In the genomic region with DNA sequence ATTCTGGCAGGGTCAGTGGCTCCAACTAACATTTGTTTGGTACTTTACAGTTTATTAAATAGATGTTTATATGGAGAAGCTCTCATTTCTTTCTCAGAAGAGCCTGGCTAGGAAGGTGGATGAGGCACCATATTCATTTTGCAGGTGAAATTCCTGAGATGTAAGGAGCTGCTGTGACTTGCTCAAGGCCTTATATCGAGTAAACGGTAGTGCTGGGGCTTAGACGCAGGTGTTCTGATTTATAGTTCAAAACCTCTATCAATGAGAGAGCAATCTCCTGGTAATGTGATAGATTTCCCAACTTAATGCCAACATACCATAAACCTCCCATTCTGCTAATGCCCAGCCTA, we compare ENCODE assay signal across 11 cellular contexts. TPM values are rescaled to one million over a fixed set of nuclear protein-coding genes. Genes with fewer than 3 reads are reported as not detected.
DNase-seq lines count a peak whose midpoint lies in the region; ATAC-seq and TF ChIP-seq lines count a peak whose summit lies in the region.
"Had no signal": no experiment of that assay in that cellular context is flagged by ENCODE, and none has a peak within 500 bp of the region (broad histone marks: within the 10 kb centered on the region; RNA-seq: fewer than 3 reads in every experiment).

No MANE protein-coding gene starts in this region.

- no peaks in the 10 kb centered on the region for H3K9me3 Mint-ChIP-seq in IgD-negative memory B cell

- TF ChIP-seq CTCF in psoas muscle (IDR thresholded peaks at IDR 0.05): no peak

- H3K36me3 Mint-ChIP-seq in IgD-negative memory B cell: no peaks in the 10 kb centered on the region

- peak overlapping the region in 9 of 11 experiments; percentile 21 to 77 (median 52); a peak in 15 of 22 replicates for H3K9ac ChIP-seq in BLaER1 treated with 17β-estradiol and CSF1 and Interleukin-3, amounts not matched to agents 10 nM and 100 nM

- peaks cover 2% of the 10 kb centered on the region for H3K27me3 Mint-ChIP-seq in IgD-negative memory B cell

- peak overlapping the region in 10 of 11 experiments; percentile 4 to 100 (median 100); a peak in 19 of 22 replicates for H3K27ac ChIP-seq in BLaER1 treated with 17β-estradiol and CSF1 and Interleukin-3, amounts not matched to agents 10 nM and 100 nM
- H3K27ac ChIP-seq in effector memory CD4-positive, alpha-beta T cell (ENCODE audit: insufficient read depth, low read length, poor library complexity, severe bottlenecking): peak overlapping the region; percentile 99
- peak overlapping the region; percentile 66 for H3K27ac ChIP-seq in psoas muscle
- H3K27ac ChIP-seq: epithelial cell of prostate had no signal

- intact Hi-C loops in psoas muscle (cut with DNase I): no loop called here

- H3K4me1 Mint-ChIP-seq in IgD-negative memory B cell: peaks cover 36 to 48% (median 43%) of the 10 kb centered on the region in 3 donors

- H3K9me3 ChIP-seq in BLaER1 treated with 17β-estradiol and CSF1 and Interleukin-3, amounts not matched to agents 10 nM and 100 nM (replicated peaks in 1 of 11): no peaks in the 10 kb centered on the region
- no peaks in the 10 kb centered on the region for H3K9me3 ChIP-seq in effector memory CD4-positive, alpha-beta T cell (ENCODE audit: control insufficient read depth, low read length)
- no peaks in the 10 kb centered on the region for H3K9me3 ChIP-seq in psoas muscle

- whole genome bisulfite sequencing in psoas muscle, 3 donors: 85 to 87% (median 86%) methylated on average over 3 of the region's 3 CpGs

- peak overlapping the region in 2 of 3 donors; percentile 19 to 89 for H3K27ac Mint-ChIP-seq in IgD-negative memory B cell
- H3K27ac Mint-ChIP-seq: progenitor cell of endocrine pancreas had no signal

- DNase-seq in effector memory CD4-positive, alpha-beta T cell: no peak
- no peak for DNase-seq in psoas muscle
- DNase-seq in NCI-H187 (lab: John Stamatoyannopoulos, UW): no peak
- no peak for DNase-seq in NCI-H345 treated with DMSO at 0.1 percent for 48 hours (lab: John Stamatoyannopoulos, UW; ENCODE audit: unreplicated experiment)
- DNase-seq in NCI-H2227 treated with DMSO at 0.1 percent for 48 hours (lab: John Stamatoyannopoulos, UW): no peak
- no peak for DNase-seq in NCI-H187 treated with DMSO at 0.1 percent for 48 hours (lab: John Stamatoyannopoulos, UW)
- DNase-seq: NCI-H146 had no signal

- H3K4me3 ChIP-seq in BLaER1 treated with 17β-estradiol and CSF1 and Interleukin-3, amounts not matched to agents 10 nM and 100 nM: no peak overlapping the region
- H3K4me3 ChIP-seq in effector memory CD4-positive, alpha-beta T cell (ENCODE audit: insufficient read depth, low read depth, low read length, poor library complexity, severe bottlenecking): peak overlapping the region; percentile 9
- H3K4me3 ChIP-seq in psoas muscle: no peak overlapping the region

- H3K36me3 ChIP-seq in BLaER1 treated with 17β-estradiol and CSF1 and Interleukin-3, amounts not matched to agents 10 nM and 100 nM: peaks cover 0 to 87% (median 18%) of the 10 kb centered on the region in 11 experiments; a peak in 12 of 22 replicates
- H3K36me3 ChIP-seq in effector memory CD4-positive, alpha-beta T cell (ENCODE audit: control insufficient read depth, insufficient read depth, low read length): peaks cover 81% of the 10 kb centered on the region
- no peaks in the 10 kb centered on the region for H3K36me3 ChIP-seq in psoas muscle (ENCODE audit: insufficient read depth in 1 of 2, low read depth in 1 of 2)

- H3K4me3 Mint-ChIP-seq in IgD-negative memory B cell: no peak overlapping the region

- H3K4me1 ChIP-seq in BLaER1 treated with 17β-estradiol and CSF1 and Interleukin-3, amounts not matched to agents 10 nM and 100 nM: peaks cover 53 to 100% (median 99%) of the 10 kb centered on the region in 10 experiments
- H3K4me1 ChIP-seq in effector memory CD4-positive, alpha-beta T cell (ENCODE audit: control insufficient read depth, insufficient read depth, low read length, poor library complexity, severe bottlenecking): peaks cover 98% of the 10 kb centered on the region
- H3K4me1 ChIP-seq in psoas muscle: peaks cover 19% of the 10 kb centered on the region

- H3K4me2 ChIP-seq in BLaER1 treated with 17β-estradiol and CSF1 and Interleukin-3, amounts not matched to agents 10 nM and 100 nM: peak overlapping the region; percentile 65 to 97 (median 87)

- H4K20me1 ChIP-seq in BLaER1 treated with 17β-estradiol and CSF1 and Interleukin-3, amounts not matched to agents 10 nM and 100 nM: no peaks in the 10 kb centered on the region

- ATAC-seq in psoas muscle: no peak

- no peaks in the 10 kb centered on the region for H3K27me3 ChIP-seq in BLaER1 treated with 17β-estradiol and CSF1 and Interleukin-3, amounts not matched to agents 10 nM and 100 nM
- no peaks in the 10 kb centered on the region for H3K27me3 ChIP-seq in effector memory CD4-positive, alpha-beta T cell (replicated peaks; ENCODE audit: control insufficient read depth, insufficient read depth, low read length, poor library complexity, severe bottlenecking)
- H3K27me3 ChIP-seq in psoas muscle (ENCODE audit: insufficient read depth in 3 of 3, low read length in 2 of 3): no peaks in the 10 kb centered on the region

RNA-seq across cellular contexts. Expression of gene DAD1, which starts 42.3 kb away (rescaled TPM):
- polyA plus RNA-seq in IgD-negative memory B cell (420 TPM), psoas muscle (100 to 1,000 TPM; 201 to 277 (median 262) TPM)
- 100 to 1,000 TPM in 3 of 4 donors, 10 to 100 TPM in 1; 77.8 to 118 (median 106) TPM for total RNA-seq in psoas muscle

RNA-seq across cellular contexts. Expression of gene ABHD4, which starts 51.4 kb away (rescaled TPM):
- 9.0 TPM for polyA plus RNA-seq in IgD-negative memory B cell
- 10 to 100 TPM; 15.6 to 37.2 (median 25.4) TPM for total RNA-seq in psoas muscle
- polyA plus RNA-seq in psoas muscle: 10 to 100 TPM in 2 of 3 donors, 1 to 10 TPM in 1; 6.1 to 64.0 (median 26.4) TPM
